ENCODE assay signal across 18 cellular contexts in genomic region chr16:47715442-47716054, GRCh38.
DNase-seq lines count a peak whose midpoint lies in the region; ATAC-seq, FAIRE-seq and TF ChIP-seq lines count a peak whose summit lies in the region.
"Had no signal": no experiment of that assay in that cellular context is flagged by ENCODE, and none has a peak within 500 bp of the region (broad histone marks: within the 10 kb centered on the region; RNA-seq: fewer than 3 reads in every experiment).

No MANE protein-coding gene starts in this region.

- peaks cover 26% of the 10 kb centered on the region for H3K4me1 ChIP-seq in keratinocyte (ENCODE audit: control insufficient read depth, extremely low read depth, insufficient read depth, low read length)
- no peaks in the 10 kb centered on the region for H3K4me1 ChIP-seq in CD8-positive, alpha-beta memory T cell (ENCODE audit: insufficient read depth, low read length)

- H4K20me1 ChIP-seq in keratinocyte (ENCODE audit: control insufficient read depth, extremely low read depth, insufficient read depth, low read length): no peaks in the 10 kb centered on the region
- H4K20me1 ChIP-seq: BLaER1 had no signal

- intact Hi-C loops in left cardiac atrium (cut with DNase I): no loop called here

- H3K9me3 ChIP-seq in WERI-Rb-1 (ENCODE audit: severe bottlenecking) (no peaks in the 10 kb centered on the region), keratinocyte (ENCODE audit: control insufficient read depth, low read depth, low read length) (no peaks in the 10 kb centered on the region)
- H3K9me3 ChIP-seq in CD8-positive, alpha-beta memory T cell (ENCODE audit: low read length): no peaks in the 10 kb centered on the region
- H3K9me3 ChIP-seq: BLaER1 had no signal

- peak; percentile 57 for FAIRE-seq in keratinocyte (lab: Jason Lieb, UNC)
- FAIRE-seq: D721Med had no signal

- H3K27me3 Mint-ChIP-seq in CD8-positive, alpha-beta memory T cell: peaks cover 5 to 15% of the 10 kb centered on the region in 2 donors
- H3K27me3 Mint-ChIP-seq: CD4-positive, CD25-positive, alpha-beta regulatory T cell; IgD-negative memory B cell had no signal

- TF ChIP-seq CTCF in WERI-Rb-1 (IDR thresholded peaks at IDR 0.05; ENCODE audit: low read depth, low read length): no peak
- TF ChIP-seq CTCF in keratinocyte (optimal IDR thresholded peaks at IDR 0.05 in 1 of 3, IDR thresholded peaks at IDR 0.05 in 1 of 3, conservative IDR thresholded peaks at IDR 0.05 in 1 of 3; ENCODE audit: extremely low read depth in 1 of 3, insufficient read depth in 2 of 3, low read length in 3 of 3): no peak

- H3K27ac ChIP-seq in WERI-Rb-1: no peak overlapping the region
- H3K27ac ChIP-seq in keratinocyte (ENCODE audit: control insufficient read depth, insufficient read depth, low read length): no peak overlapping the region
- no peak overlapping the region for H3K27ac ChIP-seq in CD8-positive, alpha-beta memory T cell (ENCODE audit: low read depth, low read length)
- H3K27ac ChIP-seq: BLaER1 had no signal

- H2AFZ ChIP-seq in keratinocyte (ENCODE audit: control insufficient read depth, low read length): no peak overlapping the region

- H3K9me3 Mint-ChIP-seq in CD8-positive, alpha-beta memory T cell: no peaks in the 10 kb centered on the region
- H3K9me3 Mint-ChIP-seq: HFFc6, IgD-negative memory B cell had no signal

- H3K4me1 Mint-ChIP-seq in CD8-positive, alpha-beta memory T cell: peaks cover 0 to 3% (median 0%) of the 10 kb centered on the region in 3 donors

- CTCF ChIA-PET in CD8-positive, alpha-beta memory T cell (lab: Charles Lee): no interaction called here

- H3K9ac ChIP-seq in keratinocyte (ENCODE audit: control insufficient read depth, extremely low read depth, insufficient read depth, low read length): no peak overlapping the region
- H3K9ac ChIP-seq: BLaER1 had no signal

- H3K36me3 ChIP-seq in WERI-Rb-1 (no peaks in the 10 kb centered on the region), keratinocyte (ENCODE audit: control insufficient read depth in 2 of 2, extremely low read depth in 1 of 2, insufficient read depth in 2 of 2, low read length in 2 of 2) (no peaks in the 10 kb centered on the region)
- no peaks in the 10 kb centered on the region for H3K36me3 ChIP-seq in CD8-positive, alpha-beta memory T cell (ENCODE audit: insufficient read depth, low read length)
- H3K36me3 ChIP-seq: BLaER1 had no signal

- dilution Hi-C loops in keratinocyte (cut with MboI; ENCODE audit: extremely low pct_ligation_motif_present, low sequenced_read_pairs): no loop called here

- no peaks in the 10 kb centered on the region for H3K9me1 ChIP-seq in keratinocyte (ENCODE audit: control insufficient read depth, extremely low read depth, insufficient read depth, low read length)

- H3K36me3 Mint-ChIP-seq in CD8-positive, alpha-beta memory T cell: no peaks in the 10 kb centered on the region
- H3K36me3 Mint-ChIP-seq: CD4-positive, CD25-positive, alpha-beta regulatory T cell had no signal

- ATAC-seq in left cardiac atrium: no peak

- peak; percentile 46 for DNase-seq in NCI-H1105 treated with DMSO at 0.1 percent for 48 hours (lab: John Stamatoyannopoulos, UW)
- DNase-seq in NCI-H1105 (lab: John Stamatoyannopoulos, UW): no peak
- DNase-seq in M059J (ENCODE audit: low read depth): peak; percentile 42
- DNase-seq in WERI-Rb-1: peak; percentile 20
- no peak for DNase-seq in keratinocyte (ENCODE audit: low read depth, low spot score)
- DNase-seq in CD8-positive, alpha-beta memory T cell: no peak
- DNase-seq in left cardiac atrium: no peak
- DNase-seq in hepatic stellate cell (ENCODE audit: low spot score): no peak
- DNase-seq: 8988T; AML-193; CD4-positive, CD25-positive, alpha-beta regulatory T cell; DMS153; GF-D8; HCEC 1CT; HFFc6 had no signal

- H3K27ac Mint-ChIP-seq in CD8-positive, alpha-beta memory T cell: no peak overlapping the region
- H3K27ac Mint-ChIP-seq: CD4-positive, CD25-positive, alpha-beta regulatory T cell; HFFc6 had no signal

- no peak overlapping the region for H3K4me2 ChIP-seq in keratinocyte (ENCODE audit: control insufficient read depth, extremely low read depth, insufficient read depth, low read depth, low read length)
- H3K4me2 ChIP-seq: BLaER1 had no signal

- H3K27me3 ChIP-seq in WERI-Rb-1 (ENCODE audit: insufficient read depth, low read depth, severe bottlenecking): no peaks in the 10 kb centered on the region
- no peaks in the 10 kb centered on the region for H3K27me3 ChIP-seq in keratinocyte (ENCODE audit: control insufficient read depth, extremely low read depth, insufficient read depth, low read length)
- no peaks in the 10 kb centered on the region for H3K27me3 ChIP-seq in CD8-positive, alpha-beta memory T cell (ENCODE audit: insufficient read depth, low read length, poor library complexity, severe bottlenecking)
- H3K27me3 ChIP-seq: BLaER1 had no signal

- no peaks in the 10 kb centered on the region for H3K79me2 ChIP-seq in keratinocyte (ENCODE audit: control insufficient read depth, insufficient read depth, low read length)

- H3K4me3 Mint-ChIP-seq in CD8-positive, alpha-beta memory T cell: no peak overlapping the region
- H3K4me3 Mint-ChIP-seq: CD4-positive, CD25-positive, alpha-beta regulatory T cell; HFFc6 had no signal

- POLR2A ChIA-PET in CD8-positive, alpha-beta memory T cell (lab: Charles Lee): no interaction called here

- no peak overlapping the region for H3K4me3 ChIP-seq in WERI-Rb-1 (ENCODE audit: low read depth, low read length)
- no peak overlapping the region for H3K4me3 ChIP-seq in keratinocyte (ENCODE audit: control insufficient read depth in 2 of 3, extremely low read depth in 1 of 3, insufficient read depth in 2 of 3, low read depth in 1 of 3, low read length in 3 of 3)
- H3K4me3 ChIP-seq in CD8-positive, alpha-beta memory T cell (ENCODE audit: low read length): no peak overlapping the region
- H3K4me3 ChIP-seq: BLaER1 had no signal

Comparison
In these comparisons a context has a peak if more than half of its experiments do, and no peak if none do; other contexts are left out.
1. DNase-seq: peak in NCI-H1105 treated with DMSO at 0.1 percent for 48 hours (single experiment), M059J (single experiment) and WERI-Rb-1 (single experiment); none in NCI-H1105 (single experiment), keratinocyte (single experiment), CD8-positive, alpha-beta memory T cell (0 of 5), left cardiac atrium (single experiment) and hepatic stellate cell (single experiment).